In genomic region chr15:81828135-81828534, GRCh38 we compare ENCODE assay signal across 27 cellular contexts.
DNase-seq lines count a peak whose midpoint lies in the region; FAIRE-seq and TF ChIP-seq lines count a peak whose summit lies in the region.
"Had no signal": no experiment of that assay in that cellular context is flagged by ENCODE, and none has a peak within 500 bp of the region (broad histone marks: within the 10 kb centered on the region; RNA-seq: fewer than 3 reads in every experiment).

No MANE protein-coding gene starts in this region.

- no peak for TF ChIP-seq CTCF in H1 (IDR thresholded peaks at IDR 0.05; ENCODE audit: control extremely low read depth in 1 of 3, insufficient read depth in 1 of 3, low read depth in 1 of 3, low read length in 3 of 3)

- CTCF ChIA-PET in H1 (lab: Charles Lee; ENCODE audit: partially characterized antibody): interaction anchor here (1.3 to 1.5 kb wide), 3 partner anchors 8 to 15 kb away, joined by 3 to 6 read pairs (median 4); no protein-coding TSS in a partner anchor

- H3K36me3 Mint-ChIP-seq in activated CD4-positive, alpha-beta T cell treated with anti-CD3 and anti-CD28 coated beads, Interleukin-2, amount 10 ng/mL, durations not matched to agents 24 days and 14 days (ENCODE audit: low read depth): no peaks in the 10 kb centered on the region
- H3K36me3 Mint-ChIP-seq: CD14-positive monocyte; CD4-positive, alpha-beta memory T cell; CD4-positive, CD25-positive, alpha-beta regulatory T cell; CD8-positive, alpha-beta memory T cell had no signal

- H3K4me2 ChIP-seq in H1 (ENCODE audit: insufficient read depth in 1 of 2, low read depth in 2 of 2, low read length in 2 of 2) (no peak overlapping the region), neuronal stem cell (ENCODE audit: insufficient read depth, low read length, poor library complexity, severe bottlenecking) (no peak overlapping the region)
- H3K4me2 ChIP-seq: BLaER1 had no signal

- no peaks in the 10 kb centered on the region for H3K4me1 Mint-ChIP-seq in activated CD4-positive, alpha-beta T cell treated with anti-CD3 and anti-CD28 coated beads, Interleukin-2, amount 10 ng/mL, durations not matched to agents 24 days and 14 days
- H3K4me1 Mint-ChIP-seq: CD14-positive monocyte; CD4-positive, alpha-beta memory T cell; CD4-positive, CD25-positive, alpha-beta regulatory T cell; CD8-positive, alpha-beta memory T cell had no signal

- peaks cover 6% of the 10 kb centered on the region; the same call in 1 of the 2 replicates for H3K79me1 ChIP-seq in H1 (ENCODE audit: low read depth, low read length)
- H3K79me1 ChIP-seq in neuronal stem cell (ENCODE audit: low read depth, low read length): no peaks in the 10 kb centered on the region

- H2BK15ac ChIP-seq in H1 (ENCODE audit: low read length): no peak overlapping the region
- H2BK15ac ChIP-seq in neuronal stem cell (ENCODE audit: low read length): no peak overlapping the region

- no peaks in the 10 kb centered on the region for H3K9me3 Mint-ChIP-seq in activated CD4-positive, alpha-beta T cell treated with anti-CD3 and anti-CD28 coated beads, Interleukin-2, amount 10 ng/mL, durations not matched to agents 24 days and 14 days

- no peak overlapping the region for H3K27ac ChIP-seq in H1 (ENCODE audit: low read depth, low read length)
- H3K27ac ChIP-seq in neuronal stem cell (replicated peaks; ENCODE audit: low read length): no peak overlapping the region
- H3K27ac ChIP-seq: 22Rv1, BLaER1 had no signal

- TF ChIP-seq RAD21 in H1 (IDR thresholded peaks at IDR 0.05 in 1 of 2, conservative IDR thresholded peaks at IDR 0.05 in 1 of 2; ENCODE audit: low read depth in 2 of 2, low read length in 2 of 2): no peak

- H2BK120ac ChIP-seq in H1 (replicated peaks; ENCODE audit: low read depth, low read length) (no peak overlapping the region), neuronal stem cell (ENCODE audit: low read depth, low read length) (no peak overlapping the region)

- H4K8ac ChIP-seq in H1 (ENCODE audit: extremely low read depth, insufficient read depth, low read length) (no peak overlapping the region), neuronal stem cell (ENCODE audit: low read depth, low read length) (no peak overlapping the region)

- TF ChIP-seq POLR2A in H1 (IDR thresholded peaks at IDR 0.05; ENCODE audit: control extremely low read depth in 1 of 2, low read depth in 2 of 2, low read length in 2 of 2): no peak

- no peak overlapping the region for H3K27ac Mint-ChIP-seq in activated CD4-positive, alpha-beta T cell treated with anti-CD3 and anti-CD28 coated beads, Interleukin-2, amount 10 ng/mL, durations not matched to agents 24 days and 14 days
- H3K27ac Mint-ChIP-seq: CD14-positive monocyte; CD4-positive, alpha-beta memory T cell; CD4-positive, CD25-positive, alpha-beta regulatory T cell; CD8-positive, alpha-beta memory T cell had no signal

- POLR2A ChIA-PET in H1 (lab: Charles Lee; ENCODE audit: partially characterized antibody): no interaction called here

- no peak overlapping the region for H3K23ac ChIP-seq in H1 (ENCODE audit: insufficient read length)
- no peak overlapping the region for H3K23ac ChIP-seq in neuronal stem cell (ENCODE audit: low read depth, low read length, poor library complexity)

- no peak overlapping the region for H2BK20ac ChIP-seq in H1 (ENCODE audit: low read length)

- no peaks in the 10 kb centered on the region for H3K79me2 ChIP-seq in H1 (ENCODE audit: control insufficient read depth in 1 of 2, insufficient read depth in 2 of 2, low read length in 2 of 2)

- peaks cover 0 to 3% of the 10 kb centered on the region in 2 experiments for H4K20me1 ChIP-seq in H1 (replicated peaks in 1 of 2; ENCODE audit: control insufficient read depth in 1 of 2, insufficient read depth in 2 of 2, low read length in 2 of 2)
- H4K20me1 ChIP-seq: BLaER1 had no signal

- H2BK5ac ChIP-seq in H1 (ENCODE audit: low read depth, low read length) (0 out of 2 replicates have a peak overlapping the region, but pooled peaks have one; percentile 17), neuronal stem cell (ENCODE audit: low read length) (no peak overlapping the region)

- no peak for FAIRE-seq in H1 (lab: Jason Lieb, UNC)
- FAIRE-seq: GM12878, GM12892, GM18507, GM19239 had no signal

- H3K36me3 ChIP-seq in H1 (ENCODE audit: control insufficient read depth in 2 of 4, insufficient read depth in 4 of 4, low read length in 3 of 4) (no peaks in the 10 kb centered on the region), neuronal stem cell (replicated peaks in 1 of 2; ENCODE audit: control insufficient read depth in 2 of 2, insufficient read depth in 2 of 2, low read length in 2 of 2) (no peaks in the 10 kb centered on the region)
- H3K36me3 ChIP-seq: BE2C, BLaER1 had no signal

- intact Hi-C loops in activated CD4-positive, alpha-beta T cell treated with anti-CD3 and anti-CD28 coated beads, Interleukin-2, amount 10 ng/mL, durations not matched to agents 24 days and 14 days (cut with micrococcal nuclease): no loop called here

- H3K9ac ChIP-seq in H1 (replicated peaks in 1 of 4; ENCODE audit: extremely low read depth in 1 of 4, low read depth in 3 of 4, low read length in 3 of 4) (no peak overlapping the region), neuronal stem cell (ENCODE audit: low read depth, low read length, poor library complexity) (no peak overlapping the region)
- H3K9ac ChIP-seq: BLaER1 had no signal

- H3K27me3 Mint-ChIP-seq in activated CD4-positive, alpha-beta T cell treated with anti-CD3 and anti-CD28 coated beads, Interleukin-2, amount 10 ng/mL, durations not matched to agents 24 days and 14 days: no peaks in the 10 kb centered on the region
- H3K27me3 Mint-ChIP-seq: CD4-positive, CD25-positive, alpha-beta regulatory T cell; CD8-positive, alpha-beta memory T cell had no signal

- no peak overlapping the region for H3K4ac ChIP-seq in H1 (replicated peaks; ENCODE audit: insufficient read length, low read depth, low read length)
- no peak overlapping the region for H3K4ac ChIP-seq in neuronal stem cell (ENCODE audit: low read length)

- H3K4me1 ChIP-seq in H1 (replicated peaks in 1 of 4; ENCODE audit: control insufficient read depth in 3 of 4, insufficient read depth in 4 of 4, low read length in 3 of 4) (no peaks in the 10 kb centered on the region), neuronal stem cell (ENCODE audit: control insufficient read depth in 2 of 2, insufficient read depth in 1 of 2, low read depth in 1 of 2, low read length in 2 of 2) (peaks cover 0 to 2% of the 10 kb centered on the region in 2 donors)
- H3K4me1 ChIP-seq: BE2C, BLaER1 had no signal

- H3K27me3 ChIP-seq in H1 (replicated peaks in 1 of 4; ENCODE audit: control insufficient read depth in 3 of 4, extremely low read depth in 1 of 4, insufficient read depth in 3 of 4, low read length in 3 of 4): no peaks in the 10 kb centered on the region
- H3K27me3 ChIP-seq in neuronal stem cell (ENCODE audit: control insufficient read depth in 3 of 3, insufficient read depth in 3 of 3, low read depth in 1 of 3, low read length in 3 of 3): no peaks in the 10 kb centered on the region
- H3K27me3 ChIP-seq: BE2C, BLaER1 had no signal

- H3K18ac ChIP-seq in H1 (ENCODE audit: extremely low read depth, low read length) (no peak overlapping the region), neuronal stem cell (ENCODE audit: low read length) (peak overlapping the region; percentile 48)

- no peak overlapping the region for H4K91ac ChIP-seq in H1 (replicated peaks; ENCODE audit: insufficient read length, low read length)
- H4K91ac ChIP-seq in neuronal stem cell (ENCODE audit: low read depth, low read length, poor library complexity): no peak overlapping the region

- H3K4me3 Mint-ChIP-seq in activated CD4-positive, alpha-beta T cell treated with anti-CD3 and anti-CD28 coated beads, Interleukin-2, amount 10 ng/mL, durations not matched to agents 24 days and 14 days: no peak overlapping the region
- H3K4me3 Mint-ChIP-seq: CD14-positive monocyte; CD4-positive, alpha-beta memory T cell; CD4-positive, CD25-positive, alpha-beta regulatory T cell; CD8-positive, alpha-beta memory T cell had no signal

- H3K14ac ChIP-seq in H1 (ENCODE audit: insufficient read length) (no peak overlapping the region), neuronal stem cell (ENCODE audit: low read length) (no peak overlapping the region)

- peak; percentile 14 for DNase-seq in activated CD4-positive, alpha-beta T cell treated with anti-CD3 and anti-CD28 coated beads, Interleukin-2, amount 10 ng/mL, durations not matched to agents 24 days and 14 days
- no peak for DNase-seq in activated CD4-positive, alpha-beta T cell treated with anti-CD3 and anti-CD28 coated beads, Interleukin-2, amount 50 U/mL, for 4 hours
- no peak for DNase-seq in H1 (ENCODE audit: low read depth in 1 of 2, low spot score in 2 of 2)
- no peak for DNase-seq in neuronal stem cell (ENCODE audit: low spot score)
- no peak for DNase-seq in stimulated activated CD8-positive, alpha-beta memory T cell treated with anti-CD3 and anti-CD28 coated beads, Interleukin-4, amount 100 ng/mL, for 48 hours
- no peak for DNase-seq in anterior cingulate cortex (lab: John Stamatoyannopoulos, UW)
- DNase-seq: ACHN; BE2C; C1 segment of cervical spinal cord; CD4-positive, alpha-beta memory T cell; CD4-positive, CD25-positive, alpha-beta regulatory T cell; CD8-positive, alpha-beta memory T cell; COR-L47; DMS 273 treated with DMSO at 0.1 percent for 48 hours; DMS153; DMS53; DMS79; DND-41; EL; GDM1 had no signal

- no peak overlapping the region for H3K56ac ChIP-seq in H1 (replicated peaks; ENCODE audit: insufficient read length, low read depth, low read length)

- H3K9me3 ChIP-seq in H1 (ENCODE audit: insufficient read depth in 2 of 2, low read depth in 1 of 2, low read length in 1 of 2): no peaks in the 10 kb centered on the region
- H3K9me3 ChIP-seq in neuronal stem cell (replicated peaks in 1 of 2; ENCODE audit: control insufficient read depth in 2 of 2, insufficient read depth in 1 of 2, low read depth in 1 of 2, low read length in 2 of 2): no peaks in the 10 kb centered on the region
- H3K9me3 ChIP-seq: BE2C, BLaER1 had no signal

- H2AFZ ChIP-seq in H1 (ENCODE audit: low read length): no peak overlapping the region
- H2AFZ ChIP-seq in neuronal stem cell (ENCODE audit: low read length): no peak overlapping the region

- H3K23me2 ChIP-seq in H1 (ENCODE audit: low read depth, low read length): no peaks in the 10 kb centered on the region

- no peak overlapping the region for H3K4me3 ChIP-seq in H1 (ENCODE audit: extremely low read depth in 1 of 4, insufficient read depth in 2 of 4, low read depth in 3 of 4, low read length in 4 of 4)
- H3K4me3 ChIP-seq in neuronal stem cell (ENCODE audit: low read length in 2 of 2): no peak overlapping the region
- H3K4me3 ChIP-seq: BLaER1, GM12878 had no signal

- no peak for TF ChIP-seq EP300 in H1 (IDR thresholded peaks at IDR 0.05; ENCODE audit: borderline replicate concordance in 1 of 2, low read depth in 2 of 2, low read length in 2 of 2)

- H4K5ac ChIP-seq in H1 (ENCODE audit: insufficient read length, low read depth, low read length): no peak overlapping the region

- H2AK5ac ChIP-seq in H1 (ENCODE audit: low read depth, low read length) (no peak overlapping the region), neuronal stem cell (ENCODE audit: low read depth, low read length) (peak overlapping the region; percentile 6)

- H2BK12ac ChIP-seq in H1 (ENCODE audit: low read depth, low read length) (no peak overlapping the region), neuronal stem cell (ENCODE audit: low read length) (no peak overlapping the region)

TF ChIP-seq in H1, 55 proteins besides CTCF, POLR2A, EP300 and RAD21 (continues in another document):
- no peak for TF ChIP-seq MAFK (IDR thresholded peaks at IDR 0.05; ENCODE audit: low read depth, low read length)
